Comparison of ENCODE assay signal across 9 cellular contexts in genomic region chr5:88602584-88602983, GRCh38.
DNase-seq lines count a peak whose midpoint lies in the region; ATAC-seq and TF ChIP-seq lines count a peak whose summit lies in the region.
"Had no signal": no experiment of that assay in that cellular context is flagged by ENCODE, and none has a peak within 500 bp of the region (broad histone marks: within the 10 kb centered on the region; RNA-seq: fewer than 3 reads in every experiment).

No MANE protein-coding gene starts in this region.

- no TSS peak for BruUV-seq in HCT116 (replicated peaks; lab: Mats Ljungman, UMichigan)

- H3K9me2 ChIP-seq in HCT116 (ENCODE audit: insufficient read depth), result no peaks in the 10 kb centered on the region

- H4K20me1 ChIP-seq in HCT116 (ENCODE audit: insufficient read depth), result no peaks in the 10 kb centered on the region

- no peak overlapping the region for H3K4me2 ChIP-seq in HCT116 (ENCODE audit: low read length)

- peak; percentile 37; the same call in 1 of the 2 replicates for TF ChIP-seq RAD21 in HCT116 (IDR thresholded peaks at IDR 0.05; ENCODE audit: low read depth)

- H2AFZ ChIP-seq in HCT116 (ENCODE audit: low read depth, low read length, poor library complexity, severe bottlenecking), result peak overlapping the region; percentile 30

- H3K9me3 ChIP-seq in HCT116 (ENCODE audit: control insufficient read depth in 1 of 2, insufficient read depth in 1 of 2, low read depth in 1 of 2, low read length in 2 of 2) (no peaks in the 10 kb centered on the region), right lobe of liver (no peaks in the 10 kb centered on the region), tibial nerve (peaks cover 0 to 23% (median 0%) of the 10 kb centered on the region in 4 donors)

- H3K4me1 ChIP-seq in HCT116 (ENCODE audit: control insufficient read depth in 1 of 2, insufficient read depth in 2 of 2, low read length in 2 of 2) (no peaks in the 10 kb centered on the region), right lobe of liver (no peaks in the 10 kb centered on the region), tibial nerve (no peaks in the 10 kb centered on the region)

- no peaks in the 10 kb centered on the region for H3K36me3 ChIP-seq in HCT116 (ENCODE audit: control insufficient read depth in 1 of 2, insufficient read depth in 2 of 2, low read length in 2 of 2)
- no peaks in the 10 kb centered on the region for H3K36me3 ChIP-seq in right lobe of liver
- H3K36me3 ChIP-seq in tibial nerve, result no peaks in the 10 kb centered on the region

- 80% methylated on average over 22 of the region's 22 CpGs for WGBS in right lobe of liver (ENCODE audit: insufficient coverage, low coverage, low lambda C conversion rate, missing lambda C conversion rate)
- WGBS in tibial nerve, 2 donors, result 88 to 92% methylated on average over 22 of the region's 22 CpGs

- H3K9ac ChIP-seq in HCT116 (ENCODE audit: low read length), result no peak overlapping the region

- no peak for TF ChIP-seq EP300 in tibial nerve (IDR thresholded peaks at IDR 0.05)

- POLR2A ChIA-PET in HCT116 (lab: Charles Lee), result no interaction called here

- no peak overlapping the region for H3K27ac ChIP-seq in HCT116 (ENCODE audit: low read depth, low read length)
- no peak overlapping the region for H3K27ac ChIP-seq in right lobe of liver
- no peak overlapping the region for H3K27ac ChIP-seq in tibial nerve

- TF ChIP-seq POLR2A in HCT116 (IDR thresholded peaks at IDR 0.05; ENCODE audit: borderline replicate concordance, extremely low read depth, insufficient read depth, insufficient read length), result no peak
- no peak for TF ChIP-seq POLR2A in right lobe of liver (IDR thresholded peaks at IDR 0.05)
- TF ChIP-seq POLR2A in tibial nerve (IDR thresholded peaks at IDR 0.05), result no peak

- H3K4me3 ChIP-seq in HCT116 (replicated peaks in 1 of 2; ENCODE audit: low read depth in 1 of 2, low read length in 2 of 2) (no peak overlapping the region), right lobe of liver (no peak overlapping the region), tibial nerve (no peak overlapping the region)

- no peaks in the 10 kb centered on the region for H3K79me2 ChIP-seq in HCT116 (ENCODE audit: insufficient read depth, low read length)

- ATAC-seq in HCT116, result peak; percentile 50; the same call in 1 of the 2 replicates
- ATAC-seq in right lobe of liver, result peak; percentile 34 to 55 (median 48)
- no peak for ATAC-seq in HG02970 (IDR thresholded peaks at IDR 0.05; ENCODE audit: low FRiP score, unreplicated experiment)

- CTCF ChIA-PET in HCT116 (lab: Charles Lee), result interaction anchor here (0.8 to 2.0 kb wide), 4 partner anchors 10 to 58 kb away, joined by 3 to 6 read pairs (median 3); no protein-coding TSS in a partner anchor

- TF ChIP-seq CTCF in HCT116 (IDR thresholded peaks at IDR 0.05 in 2 of 3, conservative IDR thresholded peaks at IDR 0.05 in 1 of 3; ENCODE audit: borderline replicate concordance in 1 of 3, insufficient read depth in 1 of 3, low read depth in 2 of 3, low read length in 2 of 3) (peak; percentile 25 to 92 (median 70); a peak in 4 of 6 replicates), right lobe of liver (IDR thresholded peaks at IDR 0.05) (peak; percentile 38 to 72 (median 48)), tibial nerve (IDR thresholded peaks at IDR 0.05) (peak in 1 of 5 experiments; percentile 11)

- H3K27me3 ChIP-seq in HCT116 (ENCODE audit: insufficient read depth, low read length), result no peaks in the 10 kb centered on the region
- no peaks in the 10 kb centered on the region for H3K27me3 ChIP-seq in right lobe of liver
- H3K27me3 ChIP-seq in tibial nerve, result no peaks in the 10 kb centered on the region

- RAD21 ChIA-PET in HCT116 (lab: Charles Lee; ENCODE audit: low non-redundant PET in 1 of 2, low total read pairs in 2 of 2, uncharacterized antibody in 2 of 2, unreplicated experiment in 2 of 2), result no interaction called here

- DNase-seq in D341Med (ENCODE audit: low spot score), result peak; percentile 31
- peak; percentile 10 for DNase-seq in HCT116 (ENCODE audit: low read depth, low spot score)
- DNase-seq in activated CD4-positive, alpha-beta T cell treated with anti-CD3 and anti-CD28 coated beads, Interleukin-2, amount 50 U/mL, for 1 hour, result peak; percentile 2
- peak in 2 of 3 donors; percentile 37 to 48 for DNase-seq in right lobe of liver
- no peak for DNase-seq in NCI-H226
- DNase-seq in tibial nerve (ENCODE audit: low spot score in 2 of 2), result no peak
- DNase-seq in NCI-H2081 (lab: John Stamatoyannopoulos, UW), result no peak
- DNase-seq: SW 1271 had no signal

- intact Hi-C loops in HCT116 (cut with micrococcal nuclease) (no loop called here), right lobe of liver (cut with DNase I) (no loop called here)

TF ChIP-seq in HCT116, 20 proteins besides CTCF, POLR2A, EP300 and RAD21:
- TF ChIP-seq SRF (IDR thresholded peaks at IDR 0.05; ENCODE audit: low read depth) (no peak), YY1 (IDR thresholded peaks at IDR 0.05; ENCODE audit: extremely low read depth, insufficient replicate concordance, low read depth, low read length) (no peak), POLR2AphosphoS5 (IDR thresholded peaks at IDR 0.05; ENCODE audit: low read depth, low read length) (no peak), EZH2phosphoT487 (IDR thresholded peaks at IDR 0.05; ENCODE audit: borderline replicate concordance) (no peak), ELF1 (IDR thresholded peaks at IDR 0.05; ENCODE audit: borderline replicate concordance, low read depth) (no peak), TCF7L2 (IDR thresholded peaks at IDR 0.05; ENCODE audit: borderline replicate concordance, extremely low read depth, insufficient read depth, insufficient read length) (no peak), CBX3 (IDR thresholded peaks at IDR 0.05; ENCODE audit: low read depth) (no peak), SP1 (IDR thresholded peaks at IDR 0.05; ENCODE audit: low read depth) (no peak), ZBTB33 (IDR thresholded peaks at IDR 0.05; ENCODE audit: extremely low read depth, insufficient replicate concordance, low read length) (no peak), SIN3A (IDR thresholded peaks at IDR 0.05; ENCODE audit: low read depth) (no peak), EGR1 (IDR thresholded peaks at IDR 0.05; ENCODE audit: low read depth) (no peak), ATF3 (IDR thresholded peaks at IDR 0.05) (no peak)
TF ChIP-seq in HCT116: peak in this region for 0.

Comparison
In these comparisons a context has a peak if more than half of its experiments do, and no peak if none do; other contexts are left out.
1. DNase-seq: peak in D341Med (single experiment), HCT116 (single experiment), activated CD4-positive, alpha-beta T cell treated with anti-CD3 and anti-CD28 coated beads, Interleukin-2, amount 50 U/mL, for 1 hour (single experiment) and right lobe of liver (2 of 3); none in NCI-H226 (single experiment), tibial nerve (0 of 2) and NCI-H2081 (0 of 2).